In the genomic region with DNA sequence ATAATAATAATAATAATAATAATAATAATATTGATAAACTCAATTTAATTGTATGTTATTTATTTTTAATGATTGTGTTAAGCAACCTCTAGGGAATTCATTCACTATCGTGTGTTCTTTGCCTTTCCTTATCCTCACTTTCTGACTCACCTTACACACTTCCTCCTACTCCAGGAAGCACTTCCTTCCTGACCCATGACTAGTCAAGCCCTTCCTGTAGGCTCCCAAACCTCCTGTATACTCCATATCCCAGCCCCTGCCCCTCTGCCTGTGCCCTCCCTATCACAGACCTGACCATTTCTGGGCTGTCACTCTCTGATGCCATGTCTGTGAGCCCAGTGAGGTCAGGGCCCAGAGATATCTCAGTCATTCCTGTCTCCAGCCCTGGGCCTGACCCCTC, we compare ENCODE assay signal across 16 cellular contexts. TPM values are rescaled to one million over a fixed set of nuclear protein-coding genes. Genes with fewer than 3 reads are reported as not detected.
A peak's percentile ranks its signal among the peaks of the same experiment; 100 is the strongest.
DNase-seq lines count a peak whose midpoint lies in the region; ATAC-seq and TF ChIP-seq lines count a peak whose summit lies in the region.
"Had no signal": no experiment of that assay in that cellular context is flagged by ENCODE, and none has a peak within 500 bp of the region (broad histone marks: within the 10 kb centered on the region; RNA-seq: fewer than 3 reads in every experiment).

No MANE protein-coding gene starts in this region.

- peak overlapping the region; percentile 87 for H3K27ac Mint-ChIP-seq in stimulated activated effector memory CD8-positive, alpha-beta T cell treated with anti-CD3 and anti-CD28 coated beads, Interleukin-12 subunit alpha, Interleukin-12 subunit beta, amount 100 ng/mL, for 72 hours
- H3K27ac Mint-ChIP-seq: HFFc6 had no signal

- TF ChIP-seq CTCF in heart left ventricle (IDR thresholded peaks at IDR 0.05) (no peak), right atrium auricular region (IDR thresholded peaks at IDR 0.05) (no peak), Panc1 (IDR thresholded peaks at IDR 0.05) (no peak), esophagus squamous epithelium (IDR thresholded peaks at IDR 0.05) (no peak)

- H3K4me1 ChIP-seq in heart left ventricle (peaks cover 0 to 6% (median 0%) of the 10 kb centered on the region in 12 donors), right atrium auricular region (no peaks in the 10 kb centered on the region), Panc1 (ENCODE audit: control insufficient read depth, insufficient read depth, low read length) (no peaks in the 10 kb centered on the region), esophagus squamous epithelium (peaks cover 0 to 38% (median 10%) of the 10 kb centered on the region in 3 donors)

- no peak overlapping the region for H3K4me3 Mint-ChIP-seq in stimulated activated effector memory CD8-positive, alpha-beta T cell treated with anti-CD3 and anti-CD28 coated beads, Interleukin-12 subunit alpha, Interleukin-12 subunit beta, amount 100 ng/mL, for 72 hours
- H3K4me3 Mint-ChIP-seq: HFFc6, immature natural killer cell had no signal

- no TSS peak for BruUV-seq in Panc1 (replicated peaks; lab: Mats Ljungman, UMichigan)

- H3K4me1 Mint-ChIP-seq in stimulated activated effector memory CD8-positive, alpha-beta T cell treated with anti-CD3 and anti-CD28 coated beads, Interleukin-12 subunit alpha, Interleukin-12 subunit beta, amount 100 ng/mL, for 72 hours = peaks cover 7% of the 10 kb centered on the region

- intact Hi-C loops in heart left ventricle (cut with DNase I) (loop anchor here in 2 of 10 donors (10.0 kb wide), 2 partner anchors 50 to 70 kb away; no protein-coding TSS in a partner anchor), Panc1 (cut with micrococcal nuclease; ENCODE audit: unreplicated experiment) (no loop called here), esophagus squamous epithelium (cut with DNase I) (no loop called here)

- H3K27me3 ChIP-seq in heart left ventricle (no peaks in the 10 kb centered on the region), right atrium auricular region (no peaks in the 10 kb centered on the region), Panc1 (ENCODE audit: control insufficient read depth, insufficient read depth, low read length) (no peaks in the 10 kb centered on the region), esophagus squamous epithelium (no peaks in the 10 kb centered on the region)

- H3K9me3 ChIP-seq in heart left ventricle (no peaks in the 10 kb centered on the region), right atrium auricular region (no peaks in the 10 kb centered on the region), Panc1 (ENCODE audit: control insufficient read depth, insufficient read depth, low read depth, low read length) (no peaks in the 10 kb centered on the region), esophagus squamous epithelium (no peaks in the 10 kb centered on the region)

- peak overlapping the region in 5 of 12 donors; percentile 11 to 68 (median 20) for H3K27ac ChIP-seq in heart left ventricle
- no peak overlapping the region for H3K27ac ChIP-seq in right atrium auricular region
- H3K27ac ChIP-seq in Panc1 (ENCODE audit: low read length) = no peak overlapping the region
- H3K27ac ChIP-seq in esophagus squamous epithelium = peak overlapping the region; percentile 9 to 53 (median 31)

- in situ Hi-C loops in Panc1 (cut with HindIII; ENCODE audit: low pct_unique_long_range_greater_than_20kb, low sequenced_read_pairs) = no loop called here

- TF ChIP-seq POLR2A in heart left ventricle (IDR thresholded peaks at IDR 0.05) (no peak), esophagus squamous epithelium (IDR thresholded peaks at IDR 0.05) (no peak)

- POLR2A ChIA-PET in Panc1 (lab: Charles Lee) = interaction anchor here (0.6 to 1.1 kb wide), 3 partner anchors 47 to 287 kb away, joined by 4 to 6 read pairs (median 5); no protein-coding TSS in a partner anchor

- H3K36me3 Mint-ChIP-seq in stimulated activated effector memory CD8-positive, alpha-beta T cell treated with anti-CD3 and anti-CD28 coated beads, Interleukin-12 subunit alpha, Interleukin-12 subunit beta, amount 100 ng/mL, for 72 hours = no peaks in the 10 kb centered on the region

- no peaks in the 10 kb centered on the region for H3K9me3 Mint-ChIP-seq in stimulated activated effector memory CD8-positive, alpha-beta T cell treated with anti-CD3 and anti-CD28 coated beads, Interleukin-12 subunit alpha, Interleukin-12 subunit beta, amount 100 ng/mL, for 72 hours
- H3K9me3 Mint-ChIP-seq: HFFc6, immature natural killer cell had no signal

- CTCF ChIA-PET in Panc1 (lab: Charles Lee) = interaction anchor here (0.8 kb wide), 1 partner anchor 26 kb away, joined by 3 read pairs; a partner anchor contains a TSS

- H3K36me3 ChIP-seq in heart left ventricle = no peaks in the 10 kb centered on the region
- peaks cover 6% of the 10 kb centered on the region for H3K36me3 ChIP-seq in right atrium auricular region
- H3K36me3 ChIP-seq in Panc1 (ENCODE audit: control insufficient read depth, insufficient read depth, low read length) = no peaks in the 10 kb centered on the region
- peaks cover 0 to 5% (median 0%) of the 10 kb centered on the region in 3 donors for H3K36me3 ChIP-seq in esophagus squamous epithelium

- DNase-seq in heart left ventricle (no peak), right atrium auricular region (ENCODE audit: low spot score) (no peak), Panc1 (ENCODE audit: low read depth, low spot score) (no peak), esophagus squamous epithelium (lab: John Stamatoyannopoulos, UW) (no peak), HK-2 (ENCODE audit: unreplicated experiment) (no peak), iPS-NIHi7 (ENCODE audit: extremely low spot score) (no peak)
- DNase-seq in stimulated activated effector memory CD8-positive, alpha-beta T cell treated with anti-CD3 and anti-CD28 coated beads, Interleukin-12 subunit alpha, Interleukin-12 subunit beta, amount 100 ng/mL, for 72 hours (ENCODE audit: low spot score in 2 of 2) = no peak
- DNase-seq: activated CD4-positive, alpha-beta T cell treated with anti-CD3 and anti-CD28 coated beads, Interleukin-2, amount 50 U/mL, for 48 hours; C1 segment of cervical spinal cord; HFFc6; immature natural killer cell; NCI-H1092 treated with DMSO at 0.1 percent for 48 hours; OCI-M1 had no signal

- no peak overlapping the region for H3K4me3 ChIP-seq in heart left ventricle
- no peak overlapping the region for H3K4me3 ChIP-seq in right atrium auricular region
- H3K4me3 ChIP-seq in Panc1 (ENCODE audit: low read depth in 2 of 2, low read length in 2 of 2) = no peak overlapping the region
- H3K4me3 ChIP-seq in esophagus squamous epithelium = no peak overlapping the region

- WGBS in heart left ventricle, 4 donors = 39 to 66% (median 49%) methylated on average over 1 of the region's 1 CpG
- WGBS in esophagus squamous epithelium, 2 donors = 21 to 50% methylated on average over 1 of the region's 1 CpG

- ATAC-seq in heart left ventricle = peak in 3 of 4 donors; percentile 53 to 93 (median 61)
- 0 out of 2 replicates have a peak, but pooled peaks have one; percentile 8 for ATAC-seq in Panc1
- ATAC-seq in stimulated activated effector memory CD8-positive, alpha-beta T cell treated with anti-CD3 and anti-CD28 coated beads, Interleukin-12 subunit alpha, Interleukin-12 subunit beta, amount 100 ng/mL, for 72 hours = no peak
- no peak for ATAC-seq in GM21381 (IDR thresholded peaks at IDR 0.05; ENCODE audit: unreplicated experiment)

RNA-seq across cellular contexts. Expression of a gene that starts 7.6 kb away (rescaled TPM):
- total RNA-seq in heart left ventricle = 1 to 10 TPM in 2 of 9 donors, under 1 TPM in 5, not detected in 2; 0.35 to 1.3 (median 0.65) TPM
- polyA plus RNA-seq in heart left ventricle = under 1 TPM; 0.68 to 0.91 TPM
- under 1 TPM in 1 of 2 donors, not detected in 1; 0.67 TPM for total RNA-seq in right atrium auricular region
- total RNA-seq in Panc1 (2021; ENCODE audit: unreplicated experiment) = 3.9 TPM
- 7.6 TPM for polyA plus RNA-seq in Panc1 (2012; ENCODE audit: insufficient read length)
- under 1 TPM in 2 of 4 donors, not detected in 2; 0.62 to 0.76 TPM for total RNA-seq in esophagus squamous epithelium
- total RNA-seq: G401, myocyte had no signal
- polyA plus RNA-seq: immature natural killer cell had no signal

RNA-seq across cellular contexts. Expression of a gene that starts 16.2 kb away (rescaled TPM):
- total RNA-seq in heart left ventricle (not detected), right atrium auricular region (1 to 10 TPM in 1 of 2 donors, not detected in 1; 1.8 TPM), Panc1 (2021; ENCODE audit: unreplicated experiment) (3.6 TPM), esophagus squamous epithelium (1,000 to 10,000 TPM in 3 of 4 donors, 100 to 1,000 TPM in 1; 871 to 2,466 (median 1,613) TPM)
- polyA plus RNA-seq in heart left ventricle = not detected
- 8.1 TPM for polyA plus RNA-seq in Panc1 (2012; ENCODE audit: insufficient read length)
- total RNA-seq: G401, HFFc6, myocyte had no signal
- polyA plus RNA-seq: immature natural killer cell had no signal

RNA-seq across cellular contexts. Expression of a gene that starts 26.4 kb away (rescaled TPM):
- total RNA-seq in heart left ventricle (100 to 1,000 TPM; 382 to 799 (median 564) TPM), right atrium auricular region (100 to 1,000 TPM; 309 to 329 TPM), Panc1 (2021; ENCODE audit: unreplicated experiment) (945 TPM), esophagus squamous epithelium (100 to 1,000 TPM in 1 of 4 donors, 10 to 100 TPM in 3; 63.4 to 129 (median 85.9) TPM)
- polyA plus RNA-seq in heart left ventricle = 1,000 to 10,000 TPM in 1 of 2 donors, 100 to 1,000 TPM in 1; 446 to 1,292 TPM
- polyA plus RNA-seq in Panc1 (2012; ENCODE audit: insufficient read length) = 2,203 TPM

RNA-seq across cellular contexts. Expression of a gene that starts 31.9 kb away (rescaled TPM):
- total RNA-seq in heart left ventricle (not detected), right atrium auricular region (not detected), Panc1 (2021; ENCODE audit: unreplicated experiment) (not detected), esophagus squamous epithelium (100 to 1,000 TPM in 2 of 4 donors, 10 to 100 TPM in 1, 1 to 10 TPM in 1; 7.1 to 266 (median 114) TPM)
- polyA plus RNA-seq in heart left ventricle = under 1 TPM in 1 of 2 donors, not detected in 1; 0.33 TPM
- not detected for polyA plus RNA-seq in Panc1 (2012; ENCODE audit: insufficient read length)
- total RNA-seq: G401, HFFc6, myocyte had no signal
- polyA plus RNA-seq: immature natural killer cell had no signal

RNA-seq across cellular contexts. Expression of a gene that starts 44.6 kb away (rescaled TPM):
- total RNA-seq in heart left ventricle (100 to 1,000 TPM in 8 of 9 donors, 10 to 100 TPM in 1; 93.6 to 256 (median 165) TPM), right atrium auricular region (100 to 1,000 TPM; 102 to 115 TPM), Panc1 (2021; ENCODE audit: unreplicated experiment) (749 TPM), esophagus squamous epithelium (100 to 1,000 TPM; 136 to 186 (median 167) TPM)
- polyA plus RNA-seq in heart left ventricle = 100 to 1,000 TPM; 103 to 142 TPM
- polyA plus RNA-seq in Panc1 (2012; ENCODE audit: insufficient read length) = 460 TPM

Comparison
In these comparisons a context has a peak if more than half of its experiments do, and no peak if none do; other contexts are left out.
1. ATAC-seq: peak in heart left ventricle (3 of 4) and Panc1 (single experiment); none in stimulated activated effector memory CD8-positive, alpha-beta T cell treated with anti-CD3 and anti-CD28 coated beads, Interleukin-12 subunit alpha, Interleukin-12 subunit beta, amount 100 ng/mL, for 72 hours (single experiment) and GM21381 (single experiment).
2. H3K27ac ChIP-seq: peak in esophagus squamous epithelium (4 of 4); none in right atrium auricular region (0 of 2) and Panc1 (single experiment).
3. RNA of a gene that starts 16.2 kb away (total RNA-seq): 871 to 2,466 TPM in esophagus squamous epithelium; 3.6 TPM in Panc1 (single experiment), 1.8 TPM in right atrium auricular region and not detected in heart left ventricle; every median in the first group is over 100 times any median in the second.